In genomic region chr20:1819311-1820136, GRCh38 we compare ENCODE assay signal across 15 cellular contexts.
A peak's percentile ranks its signal among the peaks of the same experiment; 100 is the strongest.
DNase-seq lines count a peak whose midpoint lies in the region; ATAC-seq and TF ChIP-seq lines count a peak whose summit lies in the region.
"Had no signal": no experiment of that assay in that cellular context is flagged by ENCODE, and none has a peak within 500 bp of the region (broad histone marks: within the 10 kb centered on the region; RNA-seq: fewer than 3 reads in every experiment).

No MANE protein-coding gene starts in this region.

- no peak overlapping the region for H3K27ac Mint-ChIP-seq in activated CD8-positive, alpha-beta memory T cell treated with anti-CD3 and anti-CD28 coated beads, Interleukin-2, amount 10 ng/mL, durations not matched to agents 7 days and 5 days

- no peak for ATAC-seq in activated CD8-positive, alpha-beta memory T cell treated with anti-CD3 and anti-CD28 coated beads, Interleukin-2, amount 10 ng/mL, durations not matched to agents 7 days and 5 days
- ATAC-seq: SK-N-SH treated with all-trans-retinoic acid at 6 μM for 48 hours had no signal

- H3K36me3 Mint-ChIP-seq in activated CD8-positive, alpha-beta memory T cell treated with anti-CD3 and anti-CD28 coated beads, Interleukin-2, amount 10 ng/mL, durations not matched to agents 7 days and 5 days: no peaks in the 10 kb centered on the region

- H3K36me3 ChIP-seq in ascending aorta (no peaks in the 10 kb centered on the region), subcutaneous abdominal adipose tissue (ENCODE audit: control insufficient read depth in 5 of 5, insufficient read depth in 5 of 5, low read length in 5 of 5) (no peaks in the 10 kb centered on the region)
- H3K36me3 ChIP-seq: ovary had no signal

- peak; percentile 51 for DNase-seq in NK-92 treated with Interleukin-12 subunit alpha and Interleukin-12 subunit beta, amount 100 ng/mL, for 24 hours (lab: John Stamatoyannopoulos, UW)
- no peak for DNase-seq in NK-92 (lab: John Stamatoyannopoulos, UW; ENCODE audit: unreplicated experiment)
- DNase-seq in ascending aorta (ENCODE audit: low spot score in 2 of 2): peak in 1 of 2 donors; percentile 60
- peak; percentile 79 for DNase-seq in medulla oblongata (ENCODE audit: extremely low spot score)
- DNase-seq in activated CD8-positive, alpha-beta memory T cell treated with anti-CD3 and anti-CD28 coated beads, Interleukin-2, amount 10 ng/mL, durations not matched to agents 7 days and 5 days: no peak
- DNase-seq in NCI-H2107 (lab: John Stamatoyannopoulos, UW): no peak
- no peak for DNase-seq in NCI-H345 treated with DMSO at 0.1 percent for 48 hours (lab: John Stamatoyannopoulos, UW; ENCODE audit: unreplicated experiment)
- DNase-seq: activated CD4-positive, alpha-beta T cell treated with anti-CD3 and anti-CD28 coated beads, Interleukin-2, amount 50 U/mL, for 1 hour; cerebellar nuclear complex; NCI-H524; ovary; testis had no signal

- intact Hi-C loops in ascending aorta (cut with DNase I): loop anchor here (1.0 to 10.0 kb wide), 6 partner anchors 16 to 1165 kb away; partner anchors contain the start of genes FAM110A, SDCBP2 and SRXN1

- peaks cover 5 to 20% of the 10 kb centered on the region in 2 donors for H3K9me3 ChIP-seq in ascending aorta
- peaks cover 5 to 12% (median 10%) of the 10 kb centered on the region in 5 donors for H3K9me3 ChIP-seq in subcutaneous abdominal adipose tissue (ENCODE audit: control insufficient read depth in 5 of 5, low read length in 5 of 5)
- H3K9me3 ChIP-seq: testis had no signal

- H3K4me1 ChIP-seq in ascending aorta: peaks cover 14 to 40% of the 10 kb centered on the region in 2 donors
- H3K4me1 ChIP-seq in subcutaneous abdominal adipose tissue (ENCODE audit: control insufficient read depth in 5 of 5, insufficient read depth in 5 of 5, low read length in 5 of 5): peaks cover 6 to 68% (median 31%) of the 10 kb centered on the region in 5 donors
- H3K4me1 ChIP-seq: testis had no signal

- H3K4me1 Mint-ChIP-seq in activated CD8-positive, alpha-beta memory T cell treated with anti-CD3 and anti-CD28 coated beads, Interleukin-2, amount 10 ng/mL, durations not matched to agents 7 days and 5 days: no peaks in the 10 kb centered on the region

- H3K27me3 Mint-ChIP-seq in activated CD8-positive, alpha-beta memory T cell treated with anti-CD3 and anti-CD28 coated beads, Interleukin-2, amount 10 ng/mL, durations not matched to agents 7 days and 5 days: peaks cover 47% of the 10 kb centered on the region

- no peak overlapping the region for H3K4me3 Mint-ChIP-seq in activated CD8-positive, alpha-beta memory T cell treated with anti-CD3 and anti-CD28 coated beads, Interleukin-2, amount 10 ng/mL, durations not matched to agents 7 days and 5 days

- no peak for TF ChIP-seq CTCF in ascending aorta (IDR thresholded peaks at IDR 0.05)

- no peaks in the 10 kb centered on the region for H3K27me3 ChIP-seq in ascending aorta
- peaks cover 0 to 3% (median 0%) of the 10 kb centered on the region in 5 donors for H3K27me3 ChIP-seq in subcutaneous abdominal adipose tissue (ENCODE audit: control insufficient read depth in 5 of 5, insufficient read depth in 4 of 5, low read length in 5 of 5)
- H3K27me3 ChIP-seq: ovary, testis had no signal

- peaks cover 6% of the 10 kb centered on the region for H3K9me3 Mint-ChIP-seq in activated CD8-positive, alpha-beta memory T cell treated with anti-CD3 and anti-CD28 coated beads, Interleukin-2, amount 10 ng/mL, durations not matched to agents 7 days and 5 days (ENCODE audit: low read depth)

- H3K27ac ChIP-seq in ascending aorta (peak overlapping the region; percentile 80 to 92), subcutaneous abdominal adipose tissue (ENCODE audit: low read depth, low read length) (peak overlapping the region; percentile 34)
- H3K27ac ChIP-seq: 22Rv1, ovary, testis had no signal

- CTCF ChIA-PET in activated CD8-positive, alpha-beta memory T cell treated with anti-CD3 and anti-CD28 coated beads, Interleukin-2, amount 10 ng/mL, durations not matched to agents 7 days and 5 days (lab: Charles Lee): no interaction called here

- peak overlapping the region in 1 of 5 donors; percentile 34 for H3K9ac ChIP-seq in subcutaneous abdominal adipose tissue (ENCODE audit: low read length in 5 of 5)

- no peak overlapping the region for H3K4me3 ChIP-seq in ascending aorta
- H3K4me3 ChIP-seq in subcutaneous abdominal adipose tissue (ENCODE audit: low read depth in 1 of 5, low read length in 5 of 5): no peak overlapping the region
- H3K4me3 ChIP-seq: ovary, testis had no signal

Comparison
In these comparisons a context has a peak if more than half of its experiments do, and no peak if none do; other contexts are left out.
1. DNase-seq: peak in NK-92 treated with Interleukin-12 subunit alpha and Interleukin-12 subunit beta, amount 100 ng/mL, for 24 hours (single experiment) and medulla oblongata (single experiment); none in NK-92 (single experiment), activated CD8-positive, alpha-beta memory T cell treated with anti-CD3 and anti-CD28 coated beads, Interleukin-2, amount 10 ng/mL, durations not matched to agents 7 days and 5 days (single experiment), NCI-H2107 (single experiment) and NCI-H345 treated with DMSO at 0.1 percent for 48 hours (single experiment).